7 cellular contexts compared by ENCODE assay signal in the genomic region with DNA sequence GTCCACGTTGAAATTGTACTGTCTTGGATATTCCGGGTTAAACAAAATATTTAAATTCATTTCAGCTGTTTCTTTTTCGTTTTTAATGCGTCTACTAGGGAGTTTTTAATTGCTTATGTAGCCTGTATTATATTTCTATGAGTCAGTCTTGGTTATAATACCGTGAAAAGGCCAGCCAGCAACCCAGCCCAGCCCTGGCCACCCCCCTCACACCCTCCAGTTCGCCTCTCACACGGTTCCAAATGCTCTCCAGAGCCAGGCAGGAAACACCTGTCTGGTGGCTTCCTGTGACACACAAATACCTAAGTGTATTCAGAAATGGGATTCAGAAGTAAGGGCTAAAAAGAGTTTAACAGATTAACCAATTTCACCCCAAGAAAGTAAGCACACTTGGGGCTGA. TPM values are rescaled to one million over a fixed set of nuclear protein-coding genes. Genes with fewer than 3 reads are reported as not detected.
DNase-seq lines count a peak whose midpoint lies in the region; ATAC-seq and TF ChIP-seq lines count a peak whose summit lies in the region.

No MANE protein-coding gene starts in this region.

- peak overlapping the region; percentile 58 for H3K27ac Mint-ChIP-seq in activated naive CD4-positive, alpha-beta T cell treated with anti-CD3 and anti-CD28 coated beads, Interleukin-2, amount 10 ng/mL, durations not matched to agents 7 days and 5 days
- peak overlapping the region; percentile 37 to 70 for H3K27ac Mint-ChIP-seq in natural killer cell treated with Interleukin-12 subunit alpha and Interleukin-12 subunit beta and Interleukin-15 and Interleukin-18, amount 100 ng/mL, for 72 hours
- peak overlapping the region in 1 of 7 donors; percentile 46 for H3K27ac Mint-ChIP-seq in CD14-positive monocyte

- peaks cover 74% of the 10 kb centered on the region for H3K36me3 Mint-ChIP-seq in activated naive CD4-positive, alpha-beta T cell treated with anti-CD3 and anti-CD28 coated beads, Interleukin-2, amount 10 ng/mL, durations not matched to agents 7 days and 5 days
- peaks cover 13% of the 10 kb centered on the region for H3K36me3 Mint-ChIP-seq in natural killer cell treated with Interleukin-12 subunit alpha and Interleukin-12 subunit beta and Interleukin-15 and Interleukin-18, amount 100 ng/mL, for 72 hours
- peaks cover 73 to 84% of the 10 kb centered on the region in 2 donors for H3K36me3 Mint-ChIP-seq in CD14-positive monocyte

- no peak for TF ChIP-seq CTCF in NB4 (IDR thresholded peaks at IDR 0.05; ENCODE audit: low read depth, low read length)
- TF ChIP-seq CTCF in CD14-positive monocyte (IDR thresholded peaks at IDR 0.05): no peak

- no peak for TF ChIP-seq POLR2A in NB4 (IDR thresholded peaks at IDR 0.05; ENCODE audit: extremely low read depth, insufficient read length)

- H3K4me1 Mint-ChIP-seq in activated naive CD4-positive, alpha-beta T cell treated with anti-CD3 and anti-CD28 coated beads, Interleukin-2, amount 10 ng/mL, durations not matched to agents 7 days and 5 days: peaks cover 81% of the 10 kb centered on the region
- H3K4me1 Mint-ChIP-seq in natural killer cell treated with Interleukin-12 subunit alpha and Interleukin-12 subunit beta and Interleukin-15 and Interleukin-18, amount 100 ng/mL, for 72 hours (ENCODE audit: low read depth in 2 of 2): peaks cover 60 to 66% of the 10 kb centered on the region in 2 donors
- peaks cover 37% of the 10 kb centered on the region for H3K4me1 Mint-ChIP-seq in CD14-positive monocyte

- intact Hi-C loops in CD14-positive monocyte (cut with micrococcal nuclease): no loop called here

- H3K9me3 Mint-ChIP-seq in activated naive CD4-positive, alpha-beta T cell treated with anti-CD3 and anti-CD28 coated beads, Interleukin-2, amount 10 ng/mL, durations not matched to agents 7 days and 5 days: no peaks in the 10 kb centered on the region
- no peaks in the 10 kb centered on the region for H3K9me3 Mint-ChIP-seq in natural killer cell treated with Interleukin-12 subunit alpha and Interleukin-12 subunit beta and Interleukin-15 and Interleukin-18, amount 100 ng/mL, for 72 hours
- H3K9me3 Mint-ChIP-seq in CD14-positive monocyte: no peaks in the 10 kb centered on the region

- no peak overlapping the region for H3K4me3 ChIP-seq in NB4 (ENCODE audit: low read depth, low read length)

- peaks cover 9% of the 10 kb centered on the region for H3K27me3 Mint-ChIP-seq in activated naive CD4-positive, alpha-beta T cell treated with anti-CD3 and anti-CD28 coated beads, Interleukin-2, amount 10 ng/mL, durations not matched to agents 7 days and 5 days
- no peaks in the 10 kb centered on the region for H3K27me3 Mint-ChIP-seq in natural killer cell treated with Interleukin-12 subunit alpha and Interleukin-12 subunit beta and Interleukin-15 and Interleukin-18, amount 100 ng/mL, for 72 hours
- peaks cover 14 to 27% (median 17%) of the 10 kb centered on the region in 3 donors for H3K27me3 Mint-ChIP-seq in CD14-positive monocyte (ENCODE audit: low read depth in 3 of 3)

- peak overlapping the region; percentile 11 for H3K4me3 Mint-ChIP-seq in activated naive CD4-positive, alpha-beta T cell treated with anti-CD3 and anti-CD28 coated beads, Interleukin-2, amount 10 ng/mL, durations not matched to agents 7 days and 5 days
- peak overlapping the region; percentile 66 for H3K4me3 Mint-ChIP-seq in natural killer cell treated with Interleukin-12 subunit alpha and Interleukin-12 subunit beta and Interleukin-15 and Interleukin-18, amount 100 ng/mL, for 72 hours
- H3K4me3 Mint-ChIP-seq in CD14-positive monocyte: peak overlapping the region in 1 of 2 donors; percentile 35

- DNase-seq in NB4 (ENCODE audit: low read depth) (peak; percentile 26), CD14-positive monocyte (ENCODE audit: low spot score) (no peak), ecto neural progenitor cell (ENCODE audit: low spot score) (no peak)
- peak; percentile 58 for DNase-seq in activated naive CD4-positive, alpha-beta T cell treated with anti-CD3 and anti-CD28 coated beads, Interleukin-2, amount 10 ng/mL, durations not matched to agents 7 days and 5 days
- no peak for DNase-seq in natural killer cell treated with Interleukin-12 subunit alpha and Interleukin-12 subunit beta and Interleukin-15 and Interleukin-18, amount 100 ng/mL, for 72 hours (ENCODE audit: low spot score)

- CTCF ChIA-PET in activated naive CD4-positive, alpha-beta T cell treated with anti-CD3 and anti-CD28 coated beads, Interleukin-2, amount 10 ng/mL, durations not matched to agents 7 days and 5 days (lab: Charles Lee): interaction anchor here (1.2 to 12.6 kb wide), 4 partner anchors 11 to 58 kb away, joined by 3 to 182 read pairs (median 4); no protein-coding TSS in a partner anchor

- ATAC-seq in GM19438 (IDR thresholded peaks at IDR 0.05; ENCODE audit: low read depth, unreplicated experiment): peak; percentile 55
- no peak for ATAC-seq in natural killer cell treated with Interleukin-12 subunit alpha and Interleukin-12 subunit beta and Interleukin-15 and Interleukin-18, amount 100 ng/mL, for 72 hours
- no peak for ATAC-seq in HG03139 (IDR thresholded peaks at IDR 0.05; ENCODE audit: unreplicated experiment)

RNA-seq across cellular contexts. Expression of gene SH3BP5, which starts 4.4 kb away (rescaled TPM):
- total RNA-seq in natural killer cell treated with Interleukin-12 subunit alpha and Interleukin-12 subunit beta and Interleukin-15 and Interleukin-18, amount 100 ng/mL, for 72 hours: 100 to 1,000 TPM in 1 of 2 donors, 10 to 100 TPM in 1; 58.5 to 165 TPM
- polyA plus RNA-seq in CD14-positive monocyte: 10 to 100 TPM; 10.7 to 22.8 TPM

Comparison
In these comparisons a context has a peak if more than half of its experiments do, and no peak if none do; other contexts are left out.
1. DNase-seq: peak in NB4 (single experiment) and activated naive CD4-positive, alpha-beta T cell treated with anti-CD3 and anti-CD28 coated beads, Interleukin-2, amount 10 ng/mL, durations not matched to agents 7 days and 5 days (single experiment); none in natural killer cell treated with Interleukin-12 subunit alpha and Interleukin-12 subunit beta and Interleukin-15 and Interleukin-18, amount 100 ng/mL, for 72 hours (single experiment), CD14-positive monocyte (single experiment) and ecto neural progenitor cell (single experiment).